In the genomic region with DNA sequence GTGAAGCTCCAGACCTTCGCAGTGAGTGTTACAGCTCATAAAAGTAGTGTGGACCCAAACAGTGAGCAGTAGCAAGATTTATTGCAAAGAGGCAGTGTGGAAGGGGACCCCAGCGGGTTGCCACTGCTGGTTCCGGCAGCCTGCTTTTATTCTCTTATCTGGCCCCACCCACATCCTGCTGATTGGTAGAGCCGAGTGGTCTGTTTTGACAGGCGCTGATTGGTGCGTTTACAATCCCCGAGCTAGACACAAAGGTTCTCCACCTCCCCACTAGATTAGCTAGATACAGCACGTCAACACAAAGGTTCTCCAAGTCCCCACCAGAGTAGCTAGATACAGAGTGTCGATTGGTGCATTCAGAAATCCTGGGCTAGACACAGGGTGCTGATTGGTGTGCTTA, we compare ENCODE assay signal across 5 cellular contexts. TPM values are rescaled to one million over a fixed set of nuclear protein-coding genes. Genes with fewer than 3 reads are reported as not detected.
DNase-seq lines count a peak whose midpoint lies in the region; ATAC-seq, FAIRE-seq and TF ChIP-seq lines count a peak whose summit lies in the region.
"Not testable (repeated sequence)": the region's sequence is repeated elsewhere in the genome, so short reads cannot be mapped to it uniquely, and the experiment has no call there.

No MANE protein-coding gene starts in this region.

- not testable (repeated sequence) for TF ChIP-seq CTCF in WTC11 (IDR thresholded peaks at IDR 0.05); endothelial cell (IDR thresholded peaks at IDR 0.05; ENCODE audit: unreplicated experiment); HepG2 (CRISPR knock-in tag; IDR thresholded peaks at IDR 0.05)

- 0 out of 2 replicates have a peak overlapping the region, but pooled peaks have one; percentile 23 for H3K27ac Mint-ChIP-seq in WTC11
- H3K27ac Mint-ChIP-seq in endothelial cell (ENCODE audit: unreplicated experiment) = not testable (repeated sequence)

- TF ChIP-seq RAD21 in HepG2 (CRISPR knock-in tag; IDR thresholded peaks at IDR 0.05) = not testable (repeated sequence)

- not testable (repeated sequence) for H3K4me2 ChIP-seq in HepG2 (ENCODE audit: low read depth, low read length)

- not testable (repeated sequence) for H3K79me2 ChIP-seq in HepG2 (ENCODE audit: insufficient read depth, low read length)

- H3K4me1 Mint-ChIP-seq in WTC11 = peaks cover 41% of the 10 kb centered on the region
- H3K4me1 Mint-ChIP-seq in endothelial cell (ENCODE audit: unreplicated experiment) = not testable (repeated sequence)

- H3K4me1 ChIP-seq in HUES6 (ENCODE audit: control insufficient read depth, insufficient read depth, low read length); HepG2 (ENCODE audit: insufficient read depth, low read length): not testable (repeated sequence)

- not testable (repeated sequence) for ATAC-seq in WTC11, HepG2

- POLR2A ChIA-PET in WTC11 (lab: Charles Lee) = not testable (repeated sequence)
- POLR2A ChIA-PET in HepG2 (lab: Yijun Ruan, JAX) = interaction anchor here (1.6 kb wide), 1 partner anchor 24 kb away, joined by 4 read pairs; no protein-coding TSS in a partner anchor

- H3K27me3 ChIP-seq in HUES6 (ENCODE audit: control insufficient read depth, insufficient read depth, low read length) = not testable (repeated sequence)
- peaks cover 0 to 11% of the 10 kb centered on the region in 2 experiments; a peak in 1 of 5 replicates for H3K27me3 ChIP-seq in HepG2 (ENCODE audit: control insufficient read depth in 1 of 2, insufficient read depth in 2 of 2, low read length in 2 of 2)

- not testable (repeated sequence) for H4K20me1 ChIP-seq in HepG2 (ENCODE audit: insufficient read depth, low read length)

- H3K27ac ChIP-seq in HUES6 (ENCODE audit: low read depth, low read length) = 0 out of 2 replicates have a peak overlapping the region, but pooled peaks have one; percentile 21
- not testable (repeated sequence) for H3K27ac ChIP-seq in HepG2 (ENCODE audit: extremely low read length, insufficient read depth, low read length)

- peaks cover 15% of the 10 kb centered on the region for H3K9me3 Mint-ChIP-seq in WTC11
- not testable (repeated sequence) for H3K9me3 Mint-ChIP-seq in endothelial cell (ENCODE audit: unreplicated experiment)

- not testable (repeated sequence) for BruUV-seq in HepG2 (replicated peaks; lab: Mats Ljungman, UMichigan)

- in situ Hi-C loops in HepG2 (cut with HindIII; ENCODE audit: extremely low pct_ligation_motif_present, low pct_unique_long_range_greater_than_20kb) = not testable (repeated sequence)

- H3K36me3 Mint-ChIP-seq in WTC11 = peaks cover 15% of the 10 kb centered on the region
- H3K36me3 Mint-ChIP-seq in endothelial cell (ENCODE audit: low read depth, unreplicated experiment) = not testable (repeated sequence)

- H3K9me3 ChIP-seq in HUES6 (ENCODE audit: control insufficient read depth, insufficient read depth, low read depth, low read length); HepG2 (ENCODE audit: low read length): not testable (repeated sequence)

- FAIRE-seq in HepG2 (lab: Jason Lieb, UNC) = not testable (repeated sequence)

- CTCF ChIA-PET in WTC11 (lab: Charles Lee) = interaction anchor here (0.7 to 1.8 kb wide), 6 partner anchors 8 to 90 kb away, joined by 3 to 7 read pairs (median 3); no protein-coding TSS in a partner anchor
- CTCF ChIA-PET in HepG2 (lab: Yijun Ruan, JAX; ENCODE audit: low intra/inter-chr PET ratio, low total read pairs) = not testable (repeated sequence)

- TF ChIP-seq POLR2A in HepG2 (IDR thresholded peaks at IDR 0.05; ENCODE audit: insufficient read depth in 1 of 2, low read depth in 2 of 2, low read length in 2 of 2) = not testable (repeated sequence)

- not testable (repeated sequence) for TF ChIP-seq EP300 in HepG2 (IDR thresholded peaks at IDR 0.05; ENCODE audit: low read depth in 2 of 2, low read length in 2 of 2); HepG2 (CRISPR knock-in tag; IDR thresholded peaks at IDR 0.05; ENCODE audit: borderline replicate concordance)

- intact Hi-C loops in HepG2 (cut with micrococcal nuclease; ENCODE audit: unreplicated experiment) = not testable (repeated sequence)

- not testable (repeated sequence) for H3K4me3 Mint-ChIP-seq in WTC11
- peak overlapping the region; percentile 49 for H3K4me3 Mint-ChIP-seq in endothelial cell (ENCODE audit: unreplicated experiment)

- not testable (repeated sequence) for H2AFZ ChIP-seq in HepG2 (ENCODE audit: low read length)

- not testable (repeated sequence) for H3K27me3 Mint-ChIP-seq in WTC11 (ENCODE audit: low read depth); endothelial cell (ENCODE audit: unreplicated experiment)

- WGBS in HepG2 (ENCODE audit: low lambda C conversion rate) = 46% methylated on average over 9 of the region's 9 CpGs

- DNase-seq in ELF-1 (ENCODE audit: low read depth, low spot score) = peak; percentile 32
- not testable (repeated sequence) for DNase-seq in WTC11 (ENCODE audit: low spot score); endothelial cell (ENCODE audit: low spot score); HepG2 (ENCODE audit: low spot score)

- not testable (repeated sequence) for H3K9ac ChIP-seq in HUES6 (ENCODE audit: low read length); HepG2 (ENCODE audit: insufficient read depth, low read depth, low read length)

- not testable (repeated sequence) for H3K4me3 ChIP-seq in HUES6 (ENCODE audit: low read depth, low read length); HepG2 (replicated peaks in 1 of 3; ENCODE audit: insufficient read depth in 1 of 3, low read depth in 2 of 3, low read length in 3 of 3)

- H3K36me3 ChIP-seq in HUES6 (ENCODE audit: control insufficient read depth, insufficient read depth, low read length); HepG2 (replicated peaks in 1 of 2; ENCODE audit: control insufficient read depth in 1 of 2, insufficient read depth in 2 of 2, low read length in 2 of 2): not testable (repeated sequence)

RNA-seq across cellular contexts. Expression of gene NAGK, which starts 23.4 kb away (rescaled TPM):
- total RNA-seq in WTC11 (2021) (56.1 to 58.9 TPM (median 57.7 TPM) in 3 replicates), endothelial cell (ENCODE audit: unreplicated experiment) (125 TPM), HepG2 (2016; rRNA removed; fragmentation: Illumina TruSeq; extraction: Trizol) (29.8 and 35.2 TPM in 2 replicates)
- 16.7 and 20.4 TPM in 2 replicates for total RNA-seq in HepG2 (2016; cell fraction: cytosol; rRNA removed; fragmentation: Illumina TruSeq; extraction: Trizol; ENCODE audit: low read depth)
- 28.4 and 34.5 TPM in 2 replicates for total RNA-seq in HepG2 (2016; cell fraction: insoluble cytoplasmic fraction; rRNA removed; fragmentation: Illumina TruSeq; extraction: Trizol)
- 16.2 and 19.4 TPM in 2 replicates for total RNA-seq in HepG2 (2016; cell fraction: membrane; rRNA removed; fragmentation: Illumina TruSeq; extraction: Trizol)
- total RNA-seq in HepG2 (2016; cell fraction: nucleus; rRNA removed; fragmentation: Illumina TruSeq; extraction: Trizol) = 25.1 and 33.7 TPM in 2 replicates
- 24.4 and 32.1 TPM in 2 replicates for polyA plus RNA-seq in HepG2 (2011; rRNA removed)
- 26.2 and 27.6 TPM in 2 replicates for polyA plus RNA-seq in HepG2 (2011; cell fraction: cytosol; rRNA removed)
- polyA plus RNA-seq in HepG2 (2011; cell fraction: nucleus; rRNA removed) = 79.7 and 80.0 TPM in 2 replicates
- 21.9 and 25.9 TPM in 2 replicates for polyA plus RNA-seq in HepG2 (2012)
- 13.2 and 15.1 TPM in 2 replicates for polyA plus RNA-seq in HepG2 (2016; cell fraction: cytosol; fragmentation: Illumina TruSeq; extraction: Trizol; ENCODE audit: low read depth)
- 36.5 and 39.9 TPM in 2 replicates for polyA plus RNA-seq in HepG2 (2016; cell fraction: insoluble cytoplasmic fraction; fragmentation: Illumina TruSeq; extraction: Trizol; ENCODE audit: low read depth)
- polyA plus RNA-seq in HepG2 (2016; cell fraction: membrane; fragmentation: Illumina TruSeq; extraction: Trizol; ENCODE audit: low read depth) = 11.9 and 13.2 TPM in 2 replicates
- 64.5 and 73.2 TPM in 2 replicates for polyA plus RNA-seq in HepG2 (2016; cell fraction: nucleus; fragmentation: Illumina TruSeq; extraction: Trizol; ENCODE audit: insufficient read depth, low read depth)
- polyA minus RNA-seq in HepG2 (2011; rRNA and poly(A)+ RNA removed; ENCODE audit: low replicate concordance) = 27.8 and 45.7 TPM in 2 replicates
- 7.1 and 10.9 TPM in 2 replicates for polyA minus RNA-seq in HepG2 (2011; cell fraction: cytosol; rRNA and poly(A)+ RNA removed)
- 54.0 and 54.8 TPM in 2 replicates for polyA minus RNA-seq in HepG2 (2011; cell fraction: nucleus; rRNA and poly(A)+ RNA removed)

RNA-seq across cellular contexts. Expression of gene MCEE, which starts 38.2 kb away (rescaled TPM):
- total RNA-seq in WTC11 (2021) (17.2 to 19.1 TPM (median 18.7 TPM) in 3 replicates), endothelial cell (ENCODE audit: unreplicated experiment) (4.6 TPM), HepG2 (2016; rRNA removed; fragmentation: Illumina TruSeq; extraction: Trizol) (56.1 and 66.9 TPM in 2 replicates)
- total RNA-seq in HepG2 (2016; cell fraction: cytosol; rRNA removed; fragmentation: Illumina TruSeq; extraction: Trizol; ENCODE audit: low read depth) = 22.7 and 26.1 TPM in 2 replicates
- 61.5 and 66.5 TPM in 2 replicates for total RNA-seq in HepG2 (2016; cell fraction: insoluble cytoplasmic fraction; rRNA removed; fragmentation: Illumina TruSeq; extraction: Trizol)
- 35.2 and 36.9 TPM in 2 replicates for total RNA-seq in HepG2 (2016; cell fraction: membrane; rRNA removed; fragmentation: Illumina TruSeq; extraction: Trizol)
- total RNA-seq in HepG2 (2016; cell fraction: nucleus; rRNA removed; fragmentation: Illumina TruSeq; extraction: Trizol) = 77.4 and 90.5 TPM in 2 replicates
- polyA plus RNA-seq in HepG2 (2011; rRNA removed) = 23.5 and 32.0 TPM in 2 replicates
- polyA plus RNA-seq in HepG2 (2011; cell fraction: cytosol; rRNA removed) = 15.9 and 19.6 TPM in 2 replicates
- 35.0 and 56.3 TPM in 2 replicates for polyA plus RNA-seq in HepG2 (2011; cell fraction: nucleus; rRNA removed)
- 27.8 and 41.9 TPM in 2 replicates for polyA plus RNA-seq in HepG2 (2012)
- 23.8 and 24.1 TPM in 2 replicates for polyA plus RNA-seq in HepG2 (2016; cell fraction: cytosol; fragmentation: Illumina TruSeq; extraction: Trizol; ENCODE audit: low read depth)
- 52.5 and 59.2 TPM in 2 replicates for polyA plus RNA-seq in HepG2 (2016; cell fraction: insoluble cytoplasmic fraction; fragmentation: Illumina TruSeq; extraction: Trizol; ENCODE audit: low read depth)
- polyA plus RNA-seq in HepG2 (2016; cell fraction: membrane; fragmentation: Illumina TruSeq; extraction: Trizol; ENCODE audit: low read depth) = 25.0 and 27.3 TPM in 2 replicates
- polyA plus RNA-seq in HepG2 (2016; cell fraction: nucleus; fragmentation: Illumina TruSeq; extraction: Trizol; ENCODE audit: insufficient read depth, low read depth) = 106 and 118 TPM in 2 replicates
- polyA minus RNA-seq in HepG2 (2011; rRNA and poly(A)+ RNA removed; ENCODE audit: low replicate concordance) = 8.4 and 24.6 TPM in 2 replicates
- 7.8 and 11.8 TPM in 2 replicates for polyA minus RNA-seq in HepG2 (2011; cell fraction: cytosol; rRNA and poly(A)+ RNA removed)
- polyA minus RNA-seq in HepG2 (2011; cell fraction: nucleus; rRNA and poly(A)+ RNA removed) = 42.6 and 78.7 TPM in 2 replicates

RNA-seq across cellular contexts. Expression of gene MPHOSPH10, which starts 38.6 kb away (rescaled TPM):
- total RNA-seq in WTC11 (2021) = 27.8 to 36.6 TPM (median 31.4 TPM) in 3 replicates
- total RNA-seq in endothelial cell (ENCODE audit: unreplicated experiment) = 24.7 TPM
- total RNA-seq in HepG2 (2016; rRNA removed; fragmentation: Illumina TruSeq; extraction: Trizol) = 137 and 201 TPM in 2 replicates
- total RNA-seq in HepG2 (2016; cell fraction: cytosol; rRNA removed; fragmentation: Illumina TruSeq; extraction: Trizol; ENCODE audit: low read depth) = 24.8 and 26.8 TPM in 2 replicates
- 141 and 201 TPM in 2 replicates for total RNA-seq in HepG2 (2016; cell fraction: insoluble cytoplasmic fraction; rRNA removed; fragmentation: Illumina TruSeq; extraction: Trizol)
- 59.1 and 67.5 TPM in 2 replicates for total RNA-seq in HepG2 (2016; cell fraction: membrane; rRNA removed; fragmentation: Illumina TruSeq; extraction: Trizol)
- 97.8 and 104 TPM in 2 replicates for total RNA-seq in HepG2 (2016; cell fraction: nucleus; rRNA removed; fragmentation: Illumina TruSeq; extraction: Trizol)
- polyA plus RNA-seq in HepG2 (2011; rRNA removed) = 21.4 and 37.8 TPM in 2 replicates
- 12.6 and 13.9 TPM in 2 replicates for polyA plus RNA-seq in HepG2 (2011; cell fraction: cytosol; rRNA removed)
- polyA plus RNA-seq in HepG2 (2011; cell fraction: nucleus; rRNA removed) = 27.5 and 27.6 TPM in 2 replicates
- polyA plus RNA-seq in HepG2 (2012) = 40.5 and 55.7 TPM in 2 replicates
- 11.5 and 12.0 TPM in 2 replicates for polyA plus RNA-seq in HepG2 (2016; cell fraction: cytosol; fragmentation: Illumina TruSeq; extraction: Trizol; ENCODE audit: low read depth)
- 227 and 245 TPM in 2 replicates for polyA plus RNA-seq in HepG2 (2016; cell fraction: insoluble cytoplasmic fraction; fragmentation: Illumina TruSeq; extraction: Trizol; ENCODE audit: low read depth)
- 34.6 and 35.3 TPM in 2 replicates for polyA plus RNA-seq in HepG2 (2016; cell fraction: membrane; fragmentation: Illumina TruSeq; extraction: Trizol; ENCODE audit: low read depth)
- 171 and 172 TPM in 2 replicates for polyA plus RNA-seq in HepG2 (2016; cell fraction: nucleus; fragmentation: Illumina TruSeq; extraction: Trizol; ENCODE audit: insufficient read depth, low read depth)
- 10.5 and 15.8 TPM in 2 replicates for polyA minus RNA-seq in HepG2 (2011; rRNA and poly(A)+ RNA removed; ENCODE audit: low replicate concordance)
- 21.2 and 26.5 TPM in 2 replicates for polyA minus RNA-seq in HepG2 (2011; cell fraction: cytosol; rRNA and poly(A)+ RNA removed)
- polyA minus RNA-seq in HepG2 (2011; cell fraction: nucleus; rRNA and poly(A)+ RNA removed) = 78.7 and 82.7 TPM in 2 replicates
